Comparison of ENCODE assay signal across 22 cellular contexts in genomic region chr1:9814619-9815018, GRCh38. TPM values are rescaled to one million over a fixed set of nuclear protein-coding genes. Genes with fewer than 3 reads are reported as not detected.
A peak's percentile ranks its signal among the peaks of the same experiment; 100 is the strongest.
DNase-seq lines count a peak whose midpoint lies in the region; ATAC-seq and TF ChIP-seq lines count a peak whose summit lies in the region.
"Had no signal": no experiment of that assay in that cellular context is flagged by ENCODE, and none has a peak within 500 bp of the region (broad histone marks: within the 10 kb centered on the region; RNA-seq: fewer than 3 reads in every experiment).

No MANE protein-coding gene starts in this region.

- H3K14ac ChIP-seq in H9 (ENCODE audit: insufficient read depth, low read length): no peak overlapping the region

- H3K9me3 ChIP-seq in H9 (ENCODE audit: control insufficient read depth, low read depth, low read length): no peaks in the 10 kb centered on the region
- no peaks in the 10 kb centered on the region for H3K9me3 ChIP-seq in colonic mucosa
- no peaks in the 10 kb centered on the region for H3K9me3 ChIP-seq in spleen
- H3K9me3 ChIP-seq: A549, MG63 had no signal

- no peaks in the 10 kb centered on the region for H3K79me1 ChIP-seq in H9 (ENCODE audit: insufficient read depth, low read depth, low read length, poor library complexity, severe bottlenecking)

- TF ChIP-seq POLR2A in spleen (IDR thresholded peaks at IDR 0.05): no peak

- WGBS in H9 (ENCODE audit: extremely low coverage, insufficient read length, low lambda C conversion rate): no CpG with 5 or more reads among the region's 6 CpGs
- 91 to 94% (median 93%) methylated on average over 6 of the region's 6 CpGs for WGBS in spleen, 5 donors

- H2BK120ac ChIP-seq in H9 (ENCODE audit: low read depth, low read length, poor library complexity, severe bottlenecking): no peak overlapping the region

- peaks cover 14% of the 10 kb centered on the region; the same call in 1 of the 2 replicates for H3K79me2 ChIP-seq in H9 (ENCODE audit: insufficient read depth, low read length)

- H2BK20ac ChIP-seq in H9 (ENCODE audit: low read depth, low read length, poor library complexity, severe bottlenecking): no peak overlapping the region

- H3K9ac ChIP-seq in H9 (ENCODE audit: extremely low read depth, insufficient read length, low read length) (no peak overlapping the region), colonic mucosa (ENCODE audit: low read depth in 2 of 2, low read length in 2 of 2) (peak overlapping the region in 1 of 2 donors; percentile 84)
- H3K9ac ChIP-seq: KMS-11 had no signal

- H2AK5ac ChIP-seq in H9 (ENCODE audit: insufficient read length, low read length): no peak overlapping the region

- no peak for ATAC-seq in GM18498 (IDR thresholded peaks at IDR 0.05; ENCODE audit: unreplicated experiment)
- ATAC-seq: A549, GM23338 had no signal

- TF ChIP-seq CTCF in 22Rv1 (IDR thresholded peaks at IDR 0.05) (no peak), H9 (conservative IDR thresholded peaks at IDR 0.05) (no peak), colonic mucosa (IDR thresholded peaks at IDR 0.05) (no peak), nephron progenitor cell (IDR thresholded peaks at IDR 0.05) (no peak), spleen (IDR thresholded peaks at IDR 0.05 in 8 of 11, conservative IDR thresholded peaks at IDR 0.05 in 3 of 11) (no peak)

- H3K4me1 ChIP-seq in H9 (ENCODE audit: insufficient read depth, low read length): no peaks in the 10 kb centered on the region; the same call in 1 of the 2 replicates
- peaks cover 15% of the 10 kb centered on the region for H3K4me1 ChIP-seq in colonic mucosa
- H3K4me1 ChIP-seq in spleen: peaks cover 0 to 24% (median 4%) of the 10 kb centered on the region in 6 donors

- H3K27me3 ChIP-seq in H9 (ENCODE audit: insufficient read depth, low read length) (no peaks in the 10 kb centered on the region), colonic mucosa (no peaks in the 10 kb centered on the region), spleen (replicated peaks in 1 of 7) (no peaks in the 10 kb centered on the region)
- H3K27me3 ChIP-seq: MG63 had no signal

- H3T11ph ChIP-seq in H9 (ENCODE audit: low read length): no peak overlapping the region

- H2AFZ ChIP-seq in H9 (ENCODE audit: low read length): no peak overlapping the region
- H2AFZ ChIP-seq: GM23338 had no signal

- H3K4me2 ChIP-seq in H9 (ENCODE audit: insufficient read depth, insufficient read length, low read length): no peak overlapping the region
- H3K4me2 ChIP-seq: GM23338, KMS-11 had no signal

- DNase-seq in H9: no peak
- no peak for DNase-seq in colonic mucosa
- DNase-seq in nephron progenitor cell: no peak
- no peak for DNase-seq in spleen
- no peak for DNase-seq in NCI-H2196 (lab: John Stamatoyannopoulos, UW; ENCODE audit: unreplicated experiment)
- no peak for DNase-seq in NCI-H82 (lab: John Stamatoyannopoulos, UW)
- DNase-seq: CD4-positive, alpha-beta T cell; DMS79 treated with DMSO at 0.1 percent for 48 hours; GF-D8; HFFc6; MG63; NCI-H1092 treated with DMSO at 0.1 percent for 48 hours; NCI-H1694; NCI-H2107; NCI-H748 treated with DMSO at 0.1 percent for 48 hours; SIG-M5 had no signal

- no peak overlapping the region for H4K5ac ChIP-seq in H9 (ENCODE audit: insufficient read length, low read depth, low read length)

- H3K23me2 ChIP-seq in H9 (ENCODE audit: insufficient read length, low read depth, low read length, poor library complexity, severe bottlenecking): no peaks in the 10 kb centered on the region

- intact Hi-C loops in colonic mucosa (cut with DNase I): no loop called here
- intact Hi-C loops in spleen (cut with DNase I; ENCODE audit: low total_unique reads): no loop called here

- H3K36me3 Mint-ChIP-seq in H9 (ENCODE audit: insufficient read depth in 1 of 3, low read depth in 3 of 3) (peaks cover 0 to 5% (median 2%) of the 10 kb centered on the region in 3 experiments; a peak in 2 of 7 replicates), nephron progenitor cell (ENCODE audit: low read depth) (peaks cover 24% of the 10 kb centered on the region)

- no peak overlapping the region for H3K56ac ChIP-seq in H9 (ENCODE audit: insufficient read length, low read depth, low read length)

- H3K27ac Mint-ChIP-seq in H9 (peak overlapping the region in 2 of 3 experiments; percentile 26 to 44; a peak in 3 of 7 replicates), nephron progenitor cell (peak overlapping the region; percentile 39)
- H3K27ac Mint-ChIP-seq: CD4-positive, alpha-beta T cell; GM23338; HFFc6 had no signal

- no peak overlapping the region for H2BK12ac ChIP-seq in H9 (ENCODE audit: insufficient read length, low read depth, low read length)

- H2BK15ac ChIP-seq in H9 (ENCODE audit: low read depth, low read length): no peak overlapping the region

- H3K27ac ChIP-seq in 22Rv1: peak overlapping the region; percentile 25; the same call in 1 of the 2 replicates
- H3K27ac ChIP-seq in H9 (ENCODE audit: insufficient read length, low read depth, low read length): no peak overlapping the region
- H3K27ac ChIP-seq in colonic mucosa: peak overlapping the region; percentile 90
- H3K27ac ChIP-seq in spleen: no peak overlapping the region
- H3K27ac ChIP-seq: HL-60, KMS-11 had no signal

- H3K4ac ChIP-seq in H9 (ENCODE audit: low read depth, low read length): no peak overlapping the region

- peaks cover 12 to 22% of the 10 kb centered on the region in 2 experiments for H3K4me1 Mint-ChIP-seq in H9
- H3K4me1 Mint-ChIP-seq in nephron progenitor cell: peaks cover 27% of the 10 kb centered on the region

- H4K8ac ChIP-seq in H9 (replicated peaks; ENCODE audit: insufficient read length, low read depth, low read length): no peak overlapping the region

- no peak overlapping the region for H2BK5ac ChIP-seq in H9 (ENCODE audit: insufficient read length, low read length)

- H3K27me3 Mint-ChIP-seq in H9 (ENCODE audit: low read depth) (no peaks in the 10 kb centered on the region; the same call in 1 of the 2 replicates), nephron progenitor cell (ENCODE audit: low read depth, poor library complexity) (no peaks in the 10 kb centered on the region)
- H3K27me3 Mint-ChIP-seq: CD4-positive, alpha-beta T cell had no signal

- no peak overlapping the region for H3K23ac ChIP-seq in H9 (ENCODE audit: insufficient read length, low read depth, low read length)

- no peaks in the 10 kb centered on the region for H3K36me3 ChIP-seq in colonic mucosa
- no peaks in the 10 kb centered on the region for H3K36me3 ChIP-seq in spleen
- H3K36me3 ChIP-seq: MG63 had no signal

- no peak overlapping the region for H4K91ac ChIP-seq in H9 (ENCODE audit: insufficient read length, low read depth, low read length)

- no peak overlapping the region for H3K18ac ChIP-seq in H9 (ENCODE audit: insufficient read length, low read depth, low read length)

- H3K4me3 Mint-ChIP-seq in H9 (no peak overlapping the region), nephron progenitor cell (no peak overlapping the region)
- H3K4me3 Mint-ChIP-seq: CD4-positive, alpha-beta T cell; GM23338; HFFc6 had no signal

- no peaks in the 10 kb centered on the region for H4K20me1 ChIP-seq in H9 (ENCODE audit: control insufficient read depth, insufficient read depth, insufficient read length)

- H3K9me3 Mint-ChIP-seq in H9 (no peaks in the 10 kb centered on the region), nephron progenitor cell (peaks cover 4% of the 10 kb centered on the region)
- H3K9me3 Mint-ChIP-seq: CD4-positive, alpha-beta T cell; GM23338; HFFc6 had no signal

- H3K4me3 ChIP-seq in colonic mucosa (no peak overlapping the region), spleen (no peak overlapping the region)
- H3K4me3 ChIP-seq: A549, GM23338, MG63 had no signal

RNA-seq across cellular contexts. Expression of gene CLSTN1, which starts 9.1 kb away (rescaled TPM):
- total RNA-seq in H9 (2021) (100 and 101 TPM in 2 replicates), colonic mucosa (100 to 1,000 TPM; 215 to 226 TPM), spleen (10 to 100 TPM; 55.9 to 70.7 (median 62.5) TPM)
- 10 to 100 TPM; 28.8 to 36.4 (median 30.3) TPM for polyA plus RNA-seq in spleen

Comparison
In these comparisons a context has a peak if more than half of its experiments do, and no peak if none do; other contexts are left out.
1. H3K27ac ChIP-seq: peak in 22Rv1 (single experiment) and colonic mucosa (single experiment); none in H9 (single experiment) and spleen (0 of 8).